Comparison of ENCODE assay signal across 1 cellular context in genomic region chr2:9555338-9556120, GRCh38.
A peak's percentile ranks its signal among the peaks of the same experiment; 100 is the strongest.
TF ChIP-seq lines count a peak whose summit lies in the region.

Gene ADAM17 (minus strand): TSS chr2:9555830. CDS start chr2:9555605, 225 bp downstream.

TF ChIP-seq in HepG2, 621 proteins besides CTCF, POLR2A, EP300 and RAD21 (continued from another document and continues in another):
- TF ChIP-seq, protein P1, sequence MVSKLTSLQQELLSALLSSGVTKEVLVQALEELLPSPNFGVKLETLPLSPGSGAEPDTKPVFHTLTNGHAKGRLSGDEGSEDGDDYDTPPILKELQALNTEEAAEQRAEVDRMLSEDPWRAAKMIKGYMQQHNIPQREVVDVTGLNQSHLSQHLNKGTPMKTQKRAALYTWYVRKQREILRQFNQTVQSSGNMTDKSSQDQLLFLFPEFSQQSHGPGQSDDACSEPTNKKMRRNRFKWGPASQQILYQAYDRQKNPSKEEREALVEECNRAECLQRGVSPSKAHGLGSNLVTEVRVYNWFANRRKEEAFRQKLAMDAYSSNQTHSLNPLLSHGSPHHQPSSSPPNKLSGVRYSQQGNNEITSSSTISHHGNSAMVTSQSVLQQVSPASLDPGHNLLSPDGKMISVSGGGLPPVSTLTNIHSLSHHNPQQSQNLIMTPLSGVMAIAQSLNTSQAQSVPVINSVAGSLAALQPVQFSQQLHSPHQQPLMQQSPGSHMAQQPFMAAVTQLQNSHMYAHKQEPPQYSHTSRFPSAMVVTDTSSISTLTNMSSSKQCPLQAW (CRISPR knock-in tag; IDR thresholded peaks at IDR 0.05) = peak; percentile 90
- TF ChIP-seq ZNF644 (CRISPR knock-in tag; IDR thresholded peaks at IDR 0.05; ENCODE audit: low read depth) (no peak), EEA1 (CRISPR knock-in tag; IDR thresholded peaks at IDR 0.05; ENCODE audit: borderline replicate concordance) (peak; percentile 94), ZBTB44 (CRISPR knock-in tag; IDR thresholded peaks at IDR 0.05) (0 out of 2 replicates have a peak, but pooled peaks have one; percentile 51), ZNF24 (IDR thresholded peaks at IDR 0.05) (0 out of 2 replicates have a peak, but pooled peaks have one; percentile 26), MIER2 (CRISPR knock-in tag; IDR thresholded peaks at IDR 0.05) (no peak), GLMP (CRISPR knock-in tag; IDR thresholded peaks at IDR 0.05; ENCODE audit: borderline replicate concordance) (0 out of 2 replicates have a peak, but pooled peaks have one; percentile 75), ZNF567 (CRISPR knock-in tag; IDR thresholded peaks at IDR 0.05; ENCODE audit: borderline replicate concordance) (peak; percentile 89; the same call in 1 of the 2 replicates), TBL1XR1 (IDR thresholded peaks at IDR 0.05; ENCODE audit: borderline replicate concordance, low read length, partially characterized antibody) (peak; percentile 74), NFE2L1 (CRISPR knock-in tag; IDR thresholded peaks at IDR 0.05; ENCODE audit: borderline replicate concordance) (no peak), ZNF547 (CRISPR knock-in tag; IDR thresholded peaks at IDR 0.05) (peak; percentile 85), FOXA1 (IDR thresholded peaks at IDR 0.05) (no peak), FOXA1 (CRISPR knock-in tag; IDR thresholded peaks at IDR 0.05) (peak; percentile 41), ZNF788 (CRISPR knock-in tag; IDR thresholded peaks at IDR 0.05; ENCODE audit: borderline replicate concordance) (no peak; the same call in 1 of the 2 replicates), ETS1 (CRISPR knock-in tag; IDR thresholded peaks at IDR 0.05) (no peak; the same call in none of the 2 replicates), ZFP36L1 (CRISPR knock-in tag; IDR thresholded peaks at IDR 0.05) (peak; percentile 99), ZNF501 (CRISPR knock-in tag; IDR thresholded peaks at IDR 0.05) (peak; percentile 99), HOXA3 (CRISPR knock-in tag; IDR thresholded peaks at IDR 0.05) (peak; percentile 87), POLR2AphosphoS5 (IDR thresholded peaks at IDR 0.05; ENCODE audit: low read depth, low read length) (peak; percentile 93), MED13 (CRISPR knock-in tag; IDR thresholded peaks at IDR 0.05) (no peak), ZNF460 (CRISPR knock-in tag; IDR thresholded peaks at IDR 0.05; ENCODE audit: borderline replicate concordance) (peak; percentile 56; the same call in 1 of the 2 replicates), ZBTB7B (CRISPR knock-in tag; IDR thresholded peaks at IDR 0.05) (peak; percentile 95), CEBPB (IDR thresholded peaks at IDR 0.05; ENCODE audit: borderline replicate concordance, low read depth, low read length) (no peak), ZNF670 (CRISPR knock-in tag; IDR thresholded peaks at IDR 0.05; ENCODE audit: borderline replicate concordance) (peak; percentile 99), ZBTB21 (CRISPR knock-in tag; IDR thresholded peaks at IDR 0.05) (no peak; the same call in 1 of the 2 replicates), RFX5 (IDR thresholded peaks at IDR 0.05; ENCODE audit: low read depth, low read length) (peak; percentile 49; the same call in 1 of the 2 replicates), HIVEP1 (CRISPR knock-in tag; IDR thresholded peaks at IDR 0.05) (peak; percentile 73; the same call in 1 of the 2 replicates), ZNF768 (CRISPR knock-in tag; IDR thresholded peaks at IDR 0.05) (peak; percentile 59), ZIK1 (CRISPR knock-in tag; IDR thresholded peaks at IDR 0.05; ENCODE audit: borderline replicate concordance, low read depth) (peak; percentile 95; the same call in 1 of the 2 replicates), AHR (CRISPR knock-in tag; IDR thresholded peaks at IDR 0.05) (0 out of 2 replicates have a peak, but pooled peaks have one; percentile 50), IRF9 (CRISPR knock-in tag; IDR thresholded peaks at IDR 0.05; ENCODE audit: borderline replicate concordance) (peak; percentile 95), ARNTL (CRISPR knock-in tag; IDR thresholded peaks at IDR 0.05) (peak; percentile 68), KMT2B (CRISPR knock-in tag; IDR thresholded peaks at IDR 0.05) (peak; percentile 87), CSRNP1 (CRISPR knock-in tag; IDR thresholded peaks at IDR 0.05) (peak; percentile 64; the same call in 1 of the 2 replicates), ZSCAN31 (CRISPR knock-in tag; IDR thresholded peaks at IDR 0.05; ENCODE audit: low read depth) (peak; percentile 97), SYNCRIP (IDR thresholded peaks at IDR 0.05; ENCODE audit: insufficient read depth, low read depth, low read length) (no peak), HOXA7 (CRISPR knock-in tag; IDR thresholded peaks at IDR 0.05) (no peak), ZNF180 (CRISPR knock-in tag; IDR thresholded peaks at IDR 0.05; ENCODE audit: borderline replicate concordance, low read depth) (no peak; the same call in 1 of the 2 replicates), U2AF2 (IDR thresholded peaks at IDR 0.05; ENCODE audit: low read depth, low read length) (no peak), CHD4 (IDR thresholded peaks at IDR 0.05; ENCODE audit: borderline replicate concordance, low read length) (no peak), ZNF616 (CRISPR knock-in tag; IDR thresholded peaks at IDR 0.05; ENCODE audit: low read depth) (peak; percentile 26; the same call in 1 of the 2 replicates), KDM6A (CRISPR knock-in tag; IDR thresholded peaks at IDR 0.05; ENCODE audit: low read depth) (no peak; the same call in 1 of the 2 replicates), ASH2L (IDR thresholded peaks at IDR 0.05; ENCODE audit: insufficient read length, low read depth, low read length) (peak; percentile 99), ZNF746 (CRISPR knock-in tag; IDR thresholded peaks at IDR 0.05) (peak; percentile 88), REL (CRISPR knock-in tag; conservative IDR thresholded peaks at IDR 0.05) (no peak; the same call in 1 of the 2 replicates), LBX2 (CRISPR knock-in tag; IDR thresholded peaks at IDR 0.05; ENCODE audit: borderline replicate concordance) (0 out of 2 replicates have a peak, but pooled peaks have one; percentile 55), SMAD1 (CRISPR knock-in tag; IDR thresholded peaks at IDR 0.05; ENCODE audit: borderline replicate concordance, low read depth) (peak; percentile 82; the same call in 1 of the 2 replicates), MAFK (conservative IDR thresholded peaks at IDR 0.05 in 1 of 2, IDR thresholded peaks at IDR 0.05 in 1 of 2; ENCODE audit: low read length in 2 of 2) (no peak)
- TF ChIP-seq, protein P2, sequence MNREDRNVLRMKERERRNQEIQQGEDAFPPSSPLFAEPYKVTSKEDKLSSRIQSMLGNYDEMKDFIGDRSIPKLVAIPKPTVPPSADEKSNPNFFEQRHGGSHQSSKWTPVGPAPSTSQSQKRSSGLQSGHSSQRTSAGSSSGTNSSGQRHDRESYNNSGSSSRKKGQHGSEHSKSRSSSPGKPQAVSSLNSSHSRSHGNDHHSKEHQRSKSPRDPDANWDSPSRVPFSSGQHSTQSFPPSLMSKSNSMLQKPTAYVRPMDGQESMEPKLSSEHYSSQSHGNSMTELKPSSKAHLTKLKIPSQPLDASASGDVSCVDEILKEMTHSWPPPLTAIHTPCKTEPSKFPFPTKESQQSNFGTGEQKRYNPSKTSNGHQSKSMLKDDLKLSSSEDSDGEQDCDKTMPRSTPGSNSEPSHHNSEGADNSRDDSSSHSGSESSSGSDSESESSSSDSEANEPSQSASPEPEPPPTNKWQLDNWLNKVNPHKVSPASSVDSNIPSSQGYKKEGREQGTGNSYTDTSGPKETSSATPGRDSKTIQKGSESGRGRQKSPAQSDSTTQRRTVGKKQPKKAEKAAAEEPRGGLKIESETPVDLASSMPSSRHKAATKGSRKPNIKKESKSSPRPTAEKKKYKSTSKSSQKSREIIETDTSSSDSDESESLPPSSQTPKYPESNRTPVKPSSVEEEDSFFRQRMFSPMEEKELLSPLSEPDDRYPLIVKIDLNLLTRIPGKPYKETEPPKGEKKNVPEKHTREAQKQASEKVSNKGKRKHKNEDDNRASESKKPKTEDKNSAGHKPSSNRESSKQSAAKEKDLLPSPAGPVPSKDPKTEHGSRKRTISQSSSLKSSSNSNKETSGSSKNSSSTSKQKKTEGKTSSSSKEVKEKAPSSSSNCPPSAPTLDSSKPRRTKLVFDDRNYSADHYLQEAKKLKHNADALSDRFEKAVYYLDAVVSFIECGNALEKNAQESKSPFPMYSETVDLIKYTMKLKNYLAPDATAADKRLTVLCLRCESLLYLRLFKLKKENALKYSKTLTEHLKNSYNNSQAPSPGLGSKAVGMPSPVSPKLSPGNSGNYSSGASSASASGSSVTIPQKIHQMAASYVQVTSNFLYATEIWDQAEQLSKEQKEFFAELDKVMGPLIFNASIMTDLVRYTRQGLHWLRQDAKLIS (CRISPR knock-in tag; IDR thresholded peaks at IDR 0.05) = no peak
- TF ChIP-seq, protein P3, sequence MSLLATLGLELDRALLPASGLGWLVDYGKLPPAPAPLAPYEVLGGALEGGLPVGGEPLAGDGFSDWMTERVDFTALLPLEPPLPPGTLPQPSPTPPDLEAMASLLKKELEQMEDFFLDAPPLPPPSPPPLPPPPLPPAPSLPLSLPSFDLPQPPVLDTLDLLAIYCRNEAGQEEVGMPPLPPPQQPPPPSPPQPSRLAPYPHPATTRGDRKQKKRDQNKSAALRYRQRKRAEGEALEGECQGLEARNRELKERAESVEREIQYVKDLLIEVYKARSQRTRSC (CRISPR knock-in tag; IDR thresholded peaks at IDR 0.05; ENCODE audit: low read depth) = peak; percentile 45; the same call in 1 of the 2 replicates
- TF ChIP-seq, protein P4, sequence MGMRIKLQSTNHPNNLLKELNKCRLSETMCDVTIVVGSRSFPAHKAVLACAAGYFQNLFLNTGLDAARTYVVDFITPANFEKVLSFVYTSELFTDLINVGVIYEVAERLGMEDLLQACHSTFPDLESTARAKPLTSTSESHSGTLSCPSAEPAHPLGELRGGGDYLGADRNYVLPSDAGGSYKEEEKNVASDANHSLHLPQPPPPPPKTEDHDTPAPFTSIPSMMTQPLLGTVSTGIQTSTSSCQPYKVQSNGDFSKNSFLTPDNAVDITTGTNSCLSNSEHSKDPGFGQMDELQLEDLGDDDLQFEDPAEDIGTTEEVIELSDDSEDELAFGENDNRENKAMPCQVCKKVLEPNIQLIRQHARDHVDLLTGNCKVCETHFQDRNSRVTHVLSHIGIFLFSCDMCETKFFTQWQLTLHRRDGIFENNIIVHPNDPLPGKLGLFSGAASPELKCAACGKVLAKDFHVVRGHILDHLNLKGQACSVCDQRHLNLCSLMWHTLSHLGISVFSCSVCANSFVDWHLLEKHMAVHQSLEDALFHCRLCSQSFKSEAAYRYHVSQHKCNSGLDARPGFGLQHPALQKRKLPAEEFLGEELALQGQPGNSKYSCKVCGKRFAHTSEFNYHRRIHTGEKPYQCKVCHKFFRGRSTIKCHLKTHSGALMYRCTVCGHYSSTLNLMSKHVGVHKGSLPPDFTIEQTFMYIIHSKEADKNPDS (CRISPR knock-in tag; IDR thresholded peaks at IDR 0.05) = 0 out of 2 replicates have a peak, but pooled peaks have one; percentile 9
